8 cellular contexts compared by ENCODE assay signal in genomic region chr1:214603819-214604252, GRCh38. TPM values are rescaled to one million over a fixed set of nuclear protein-coding genes. Genes with fewer than 3 reads are reported as not detected.
A peak's percentile ranks its signal among the peaks of the same experiment; 100 is the strongest.
DNase-seq lines count a peak whose midpoint lies in the region; ATAC-seq, FAIRE-seq and TF ChIP-seq lines count a peak whose summit lies in the region.

No MANE protein-coding gene starts in this region.

- no peaks in the 10 kb centered on the region for H3K9me3 ChIP-seq in heart left ventricle
- no peaks in the 10 kb centered on the region for H3K9me3 ChIP-seq in endothelial cell of umbilical vein (replicated peaks; ENCODE audit: control insufficient read depth, insufficient read depth, low read length)
- no peaks in the 10 kb centered on the region for H3K9me3 ChIP-seq in parathyroid adenoma (ENCODE audit: control insufficient read depth, low read length)

- H3K27ac ChIP-seq in heart left ventricle (no peak overlapping the region), endothelial cell of umbilical vein (ENCODE audit: insufficient read depth, low read depth, low read length) (peak overlapping the region; percentile 56), parathyroid adenoma (no peak overlapping the region)

- no peak for FAIRE-seq in endothelial cell of umbilical vein (lab: Jason Lieb, UNC)

- H3K4me1 ChIP-seq in heart left ventricle (peaks cover 0 to 16% (median 5%) of the 10 kb centered on the region in 12 donors), endothelial cell of umbilical vein (ENCODE audit: control insufficient read depth, extremely low read depth, insufficient read depth, low read length) (peaks cover 11% of the 10 kb centered on the region), parathyroid adenoma (no peaks in the 10 kb centered on the region)

- DNase-seq in heart left ventricle = no peak
- no peak for DNase-seq in Right ventricle myocardium inferior (ENCODE audit: missing footprints)
- DNase-seq in RPMI7951 (ENCODE audit: low read depth) = peak; percentile 10
- peak; percentile 16 for DNase-seq in endothelial cell of umbilical vein (ENCODE audit: low read depth, low spot score)
- DNase-seq in NK-92 (lab: John Stamatoyannopoulos, UW; ENCODE audit: unreplicated experiment) = no peak
- DNase-seq in stimulated activated CD4-positive, alpha-beta T cell treated with anti-CD3 and anti-CD28 coated beads, Interleukin-2, amount 100 ng/mL, for 48 hours = no peak
- DNase-seq in stimulated activated CD4-positive, alpha-beta T cell treated with anti-CD3 and anti-CD28 coated beads, Interleukin-12 subunit alpha, Interleukin-12 subunit beta, amount 100 ng/mL, for 4 hours = no peak

- H3K4me3 ChIP-seq in heart left ventricle (peak overlapping the region in 9 of 12 donors; percentile 71 to 98 (median 78)), endothelial cell of umbilical vein (replicated peaks in 1 of 3; ENCODE audit: insufficient read depth in 1 of 3, low read depth in 1 of 3, low read length in 3 of 3) (peak overlapping the region; percentile 80 to 93 (median 80)), parathyroid adenoma (ENCODE audit: low read depth, low read length) (no peak overlapping the region)

- no peaks in the 10 kb centered on the region for H4K20me1 ChIP-seq in endothelial cell of umbilical vein (replicated peaks; ENCODE audit: control insufficient read depth, extremely low read depth, insufficient read depth, low read length)

- peak overlapping the region; percentile 88 for H2AFZ ChIP-seq in endothelial cell of umbilical vein (ENCODE audit: low read depth, low read length)
- peak overlapping the region; percentile 82 for H2AFZ ChIP-seq in parathyroid adenoma

- 1 to 3% (median 2%) methylated on average over 11 of the region's 11 CpGs for WGBS in heart left ventricle, 4 donors

- intact Hi-C loops in heart left ventricle (cut with DNase I) (no loop called here), Right ventricle myocardium inferior (cut with DNase I) (no loop called here), endothelial cell of umbilical vein (cut with micrococcal nuclease) (loop anchor here (1.0 to 5.0 kb wide), 4 partner anchors 11 to 342 kb away; partner anchors contain the start of gene PTPN14)

- TF ChIP-seq POLR2A in heart left ventricle (IDR thresholded peaks at IDR 0.05) (no peak), endothelial cell of umbilical vein (IDR thresholded peaks at IDR 0.05; ENCODE audit: low read depth, low read length) (no peak)

- CTCF ChIA-PET in endothelial cell of umbilical vein (lab: Charles Lee) = interaction anchor here (0.8 to 3.5 kb wide), 5 partner anchors 15 to 389 kb away, joined by 3 to 25 read pairs (median 4); no protein-coding TSS in a partner anchor

- no TSS peak for BruUV-seq in endothelial cell of umbilical vein (replicated peaks; lab: Mats Ljungman, UMichigan)

- H3K36me3 ChIP-seq in heart left ventricle (no peaks in the 10 kb centered on the region), endothelial cell of umbilical vein (ENCODE audit: control insufficient read depth in 2 of 2, extremely low read depth in 1 of 2, insufficient read depth in 2 of 2, low read length in 2 of 2) (no peaks in the 10 kb centered on the region), parathyroid adenoma (ENCODE audit: control insufficient read depth, insufficient read depth, low read length) (no peaks in the 10 kb centered on the region)

- ATAC-seq in heart left ventricle (no peak), Right ventricle myocardium inferior (no peak)

- POLR2A ChIA-PET in endothelial cell of umbilical vein (lab: Charles Lee) = no interaction called here

- H3K9ac ChIP-seq in endothelial cell of umbilical vein (replicated peaks; ENCODE audit: extremely low read depth, insufficient read depth, low read length) = peak overlapping the region; percentile 71
- no peak overlapping the region for H3K9ac ChIP-seq in parathyroid adenoma

- H3K9me1 ChIP-seq in endothelial cell of umbilical vein (replicated peaks; ENCODE audit: control insufficient read depth, extremely low read depth, insufficient read depth, low read length) = no peaks in the 10 kb centered on the region

- no peaks in the 10 kb centered on the region for H3K27me3 ChIP-seq in heart left ventricle
- no peaks in the 10 kb centered on the region for H3K27me3 ChIP-seq in endothelial cell of umbilical vein (ENCODE audit: control insufficient read depth in 2 of 2, insufficient read depth in 2 of 2, low read length in 2 of 2)
- no peaks in the 10 kb centered on the region for H3K27me3 ChIP-seq in parathyroid adenoma (ENCODE audit: control insufficient read depth, insufficient read depth, low read length)

- H3K79me2 ChIP-seq in endothelial cell of umbilical vein (ENCODE audit: control insufficient read depth, insufficient read depth, low read length) (peaks cover 47% of the 10 kb centered on the region), parathyroid adenoma (no peaks in the 10 kb centered on the region)

- dilution Hi-C loops in endothelial cell of umbilical vein (cut with MboI; ENCODE audit: extremely low pct_ligation_motif_present, low sequenced_read_pairs) = no loop called here

- TF ChIP-seq CTCF in heart left ventricle (IDR thresholded peaks at IDR 0.05) (no peak), endothelial cell of umbilical vein (IDR thresholded peaks at IDR 0.05; ENCODE audit: extremely low read depth in 1 of 2, insufficient read depth in 1 of 2, low read depth in 1 of 2, low read length in 2 of 2) (no peak), parathyroid adenoma (IDR thresholded peaks at IDR 0.05) (no peak)

- H3K4me2 ChIP-seq in endothelial cell of umbilical vein (ENCODE audit: insufficient read depth, low read length) = peak overlapping the region; percentile 94
- H3K4me2 ChIP-seq in parathyroid adenoma (ENCODE audit: low read length) = no peak overlapping the region

TF ChIP-seq in endothelial cell of umbilical vein, 7 proteins besides CTCF, POLR2A, EP300 and RAD21:
- no peak for TF ChIP-seq JUN (IDR thresholded peaks at IDR 0.05; ENCODE audit: borderline replicate concordance, insufficient read depth, insufficient read length, low read depth)
- TF ChIP-seq FOS (IDR thresholded peaks at IDR 0.05; ENCODE audit: borderline replicate concordance, insufficient read depth, low read length) = no peak
- TF ChIP-seq MYC (IDR thresholded peaks at IDR 0.05; ENCODE audit: low read depth, low read length) = no peak
- TF ChIP-seq EZH2 (IDR thresholded peaks at IDR 0.05; ENCODE audit: borderline replicate concordance, low read depth, low read length, severe bottlenecking) = no peak
- TF ChIP-seq, protein P1, sequence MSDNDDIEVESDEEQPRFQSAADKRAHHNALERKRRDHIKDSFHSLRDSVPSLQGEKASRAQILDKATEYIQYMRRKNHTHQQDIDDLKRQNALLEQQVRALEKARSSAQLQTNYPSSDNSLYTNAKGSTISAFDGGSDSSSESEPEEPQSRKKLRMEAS (IDR thresholded peaks at IDR 0.05; ENCODE audit: insufficient read depth, insufficient read length) = no peak
- TF ChIP-seq GATA2 (IDR thresholded peaks at IDR 0.05; ENCODE audit: insufficient read depth, insufficient read length, low read depth, low read length) = no peak
- TF ChIP-seq POLR2AphosphoS5 (IDR thresholded peaks at IDR 0.05; ENCODE audit: insufficient read depth, low read depth, low read length) = no peak

RNA-seq across cellular contexts. Expression of gene CENPF, which starts 0.8 kb away (rescaled TPM):
- total RNA-seq in heart left ventricle (1 to 10 TPM in 5 of 9 donors, under 1 TPM in 4; 0.13 to 8.8 (median 1.1) TPM), Right ventricle myocardium inferior (0.97 TPM), endothelial cell of umbilical vein (66.2 and 72.9 TPM in 2 replicates)
- polyA plus RNA-seq in heart left ventricle (under 1 TPM; 0.04 to 0.46 TPM), endothelial cell of umbilical vein (3.8 and 6.4 TPM in 2 replicates)
- 123 and 129 TPM in 2 replicates for total RNA-seq in RPMI7951 (2014; rRNA removed; shearing (Covaris generic))
- polyA plus RNA-seq in endothelial cell of umbilical vein (2011; cell fraction: cytosol; rRNA removed) = 22.2 and 23.2 TPM in 2 replicates
- 34.5 and 55.7 TPM in 2 replicates for polyA plus RNA-seq in endothelial cell of umbilical vein (2011; cell fraction: nucleus; rRNA removed)
- 20.3 and 71.4 TPM in 2 replicates for polyA plus RNA-seq in endothelial cell of umbilical vein (2012)
- 10.5 and 12.0 TPM in 2 replicates for polyA minus RNA-seq in endothelial cell of umbilical vein
- polyA minus RNA-seq in endothelial cell of umbilical vein (2011; cell fraction: cytosol; rRNA and poly(A)+ RNA removed) = 35.9 TPM
- 16.9 and 28.9 TPM in 2 replicates for polyA minus RNA-seq in endothelial cell of umbilical vein (2011; cell fraction: nucleus; rRNA and poly(A)+ RNA removed)

RNA-seq across cellular contexts. Expression of gene PTPN14, which starts 52.4 kb away (rescaled TPM):
- total RNA-seq in heart left ventricle = 10 to 100 TPM; 25.3 to 52.0 (median 45.9) TPM
- polyA plus RNA-seq in heart left ventricle = 10 to 100 TPM in 1 of 2 donors, 1 to 10 TPM in 1; 8.7 to 23.9 TPM
- 23.0 TPM for total RNA-seq in Right ventricle myocardium inferior
- total RNA-seq in RPMI7951 (2014; rRNA removed; shearing (Covaris generic)) = 29.0 and 31.8 TPM in 2 replicates
- 88.9 and 93.0 TPM in 2 replicates for total RNA-seq in endothelial cell of umbilical vein
- polyA plus RNA-seq in endothelial cell of umbilical vein = 18.5 and 23.1 TPM in 2 replicates
- 18.2 and 18.3 TPM in 2 replicates for polyA plus RNA-seq in endothelial cell of umbilical vein (2011; cell fraction: cytosol; rRNA removed)
- 35.6 and 36.4 TPM in 2 replicates for polyA plus RNA-seq in endothelial cell of umbilical vein (2011; cell fraction: nucleus; rRNA removed)
- polyA plus RNA-seq in endothelial cell of umbilical vein (2012) = 22.8 and 30.2 TPM in 2 replicates
- 114 and 116 TPM in 2 replicates for polyA minus RNA-seq in endothelial cell of umbilical vein
- 22.9 TPM for polyA minus RNA-seq in endothelial cell of umbilical vein (2011; cell fraction: cytosol; rRNA and poly(A)+ RNA removed)
- 109 and 123 TPM in 2 replicates for polyA minus RNA-seq in endothelial cell of umbilical vein (2011; cell fraction: nucleus; rRNA and poly(A)+ RNA removed)

Comparison
In these comparisons a context has a peak if more than half of its experiments do, and no peak if none do; other contexts are left out.
1. DNase-seq: peak in RPMI7951 (single experiment) and endothelial cell of umbilical vein (single experiment); none in heart left ventricle (0 of 5), Right ventricle myocardium inferior (single experiment), NK-92 (single experiment), stimulated activated CD4-positive, alpha-beta T cell treated with anti-CD3 and anti-CD28 coated beads, Interleukin-2, amount 100 ng/mL, for 48 hours (0 of 2) and stimulated activated CD4-positive, alpha-beta T cell treated with anti-CD3 and anti-CD28 coated beads, Interleukin-12 subunit alpha, Interleukin-12 subunit beta, amount 100 ng/mL, for 4 hours (single experiment).